ENCODE assay signal across 20 cellular contexts in the genomic region with DNA sequence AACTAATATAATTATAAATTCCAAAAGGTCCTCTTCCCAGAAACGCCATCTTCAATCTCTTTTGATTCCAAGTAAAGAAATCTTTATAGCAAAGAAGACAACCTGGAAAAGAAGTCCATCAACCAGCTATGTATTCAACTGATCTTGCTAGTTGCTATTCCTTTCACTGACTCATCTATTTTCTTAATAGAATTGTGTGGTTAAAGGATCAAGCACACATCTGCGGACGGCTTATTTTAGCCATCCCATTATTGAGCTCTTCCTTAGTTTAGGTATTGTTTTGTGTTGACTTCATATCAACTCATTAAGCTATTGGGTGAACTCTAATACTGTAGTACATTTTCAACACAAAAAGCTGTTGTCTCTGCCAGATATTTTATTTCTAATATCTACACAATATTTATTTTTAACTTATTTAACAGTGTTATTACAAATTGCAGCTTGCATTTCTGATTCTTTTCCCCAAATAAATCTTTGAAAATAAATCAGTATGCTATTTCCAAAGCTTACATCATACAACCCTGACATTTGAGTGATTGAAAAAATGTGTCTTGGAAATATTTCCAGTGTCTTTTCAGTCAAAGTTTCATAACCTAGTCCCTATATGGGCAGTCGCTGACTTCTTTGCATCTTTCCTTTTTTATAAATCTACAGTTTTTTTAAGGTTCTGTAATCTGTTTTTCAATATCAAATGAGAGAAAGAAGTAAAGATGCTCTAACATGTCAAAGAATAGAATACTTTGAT.
"Had no signal": no experiment of that assay in that cellular context is flagged by ENCODE, and none has a peak within 500 bp of the region (broad histone marks: within the 10 kb centered on the region; RNA-seq: fewer than 3 reads in every experiment).

No MANE protein-coding gene starts in this region.

- H3K27ac ChIP-seq: lower lobe of right lung, neutrophil, ovary had no signal

- H3K4me1 ChIP-seq: lower lobe of right lung had no signal

- H3K27me3 Mint-ChIP-seq: memory B cell had no signal

- H3K4me3 ChIP-seq: heart right ventricle, lower lobe of right lung, ovary, right atrium auricular region, smooth muscle cell had no signal

- H3K4me3 Mint-ChIP-seq: memory B cell; mesothelial cell of epicardium; naive thymus-derived CD4-positive, alpha-beta T cell; nephron progenitor cell had no signal

- H3K9me3 ChIP-seq: lower lobe of right lung, neutrophil, ovary had no signal

- H3K36me3 ChIP-seq: heart right ventricle, lower lobe of right lung, neutrophil, ovary, right atrium auricular region had no signal

- H3K27ac Mint-ChIP-seq: memory B cell; mesothelial cell of epicardium; naive thymus-derived CD4-positive, alpha-beta T cell; nephron progenitor cell had no signal

- H3K27me3 ChIP-seq: heart right ventricle, neutrophil, ovary, right atrium auricular region had no signal

- DNase-seq: central memory CD4-positive, alpha-beta T cell; cortex of kidney; effector memory CD4-positive, alpha-beta T cell; heart right ventricle; hypothalamus; islet precursor cell; lower lobe of right lung; naive thymus-derived CD4-positive, alpha-beta T cell; nephron progenitor cell; ovary; stimulated activated CD4-positive, alpha-beta T cell treated with anti-CD3 and anti-CD28 coated beads, Interleukin-2, amount 100 ng/mL, for 48 hours; stimulated activated naive CD4-positive, alpha-beta T cell treated with Interleukin-2 at 50 U/mL for 16 hours; trophoblast cell had no signal

- ATAC-seq: esophagus mucosa; left lobe of liver; lower lobe of right lung; naive thymus-derived CD4-positive, alpha-beta T cell had no signal

- H3K4me1 Mint-ChIP-seq: memory B cell; naive thymus-derived CD4-positive, alpha-beta T cell; nephron progenitor cell had no signal

- H3K36me3 Mint-ChIP-seq: memory B cell; mesothelial cell of epicardium; naive thymus-derived CD4-positive, alpha-beta T cell had no signal
